27 cellular contexts compared by ENCODE assay signal in the genomic region with DNA sequence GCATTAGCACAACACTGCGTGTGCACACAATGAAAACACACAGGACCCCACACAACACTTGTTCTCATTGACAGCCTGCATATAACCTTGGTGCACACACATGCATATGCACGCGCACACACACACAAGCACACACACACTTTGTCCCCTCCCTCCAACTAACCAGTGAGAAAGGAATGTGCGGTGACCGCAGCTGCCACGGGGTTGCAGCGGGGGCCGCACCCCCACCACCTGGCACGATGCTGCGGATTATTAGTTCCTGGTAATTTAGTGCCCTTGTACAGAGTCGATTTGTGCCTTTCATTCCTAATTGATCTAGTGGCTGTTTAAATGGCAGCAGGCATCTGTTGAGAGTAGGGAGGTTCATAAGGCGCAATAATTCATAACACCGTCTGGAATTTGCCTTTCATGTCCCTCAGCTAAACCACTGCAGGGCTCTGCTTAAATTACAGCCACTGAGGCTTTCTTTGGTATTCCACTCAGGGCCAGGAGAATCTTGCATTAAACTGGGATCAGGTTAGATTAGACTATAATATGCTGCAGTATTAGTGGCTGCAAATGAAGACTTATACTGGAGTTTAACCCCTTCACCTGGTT.
DNase-seq lines count a peak whose midpoint lies in the region; ATAC-seq, FAIRE-seq and TF ChIP-seq lines count a peak whose summit lies in the region.
"Had no signal": no experiment of that assay in that cellular context is flagged by ENCODE, and none has a peak within 500 bp of the region (broad histone marks: within the 10 kb centered on the region; RNA-seq: fewer than 3 reads in every experiment).

No MANE protein-coding gene starts in this region.

- no peaks in the 10 kb centered on the region for H3K4me1 Mint-ChIP-seq in stimulated activated memory B cell treated with anti-CD40 and anti-IgM and Interleukin-4, amounts not matched to agents 10 μg/mL and 1 μg/mL and 100 μg/mL, for 72 hours
- H3K4me1 Mint-ChIP-seq: activated naive CD8-positive, alpha-beta T cell treated with anti-CD3 and anti-CD28 coated beads for 36 hours had no signal

- no peak overlapping the region for H3K4ac ChIP-seq in neuronal stem cell (ENCODE audit: low read length)

- H3K9ac ChIP-seq in neuronal stem cell (ENCODE audit: low read depth, low read length, poor library complexity) = peak overlapping the region; percentile 64

- peaks cover 3 to 53% of the 10 kb centered on the region in 2 donors for H3K36me3 ChIP-seq in neuronal stem cell (replicated peaks in 1 of 2; ENCODE audit: control insufficient read depth in 2 of 2, insufficient read depth in 2 of 2, low read length in 2 of 2)
- H3K36me3 ChIP-seq: brain microvascular endothelial cell, right lobe of liver, suprapubic skin had no signal

- no peaks in the 10 kb centered on the region for H3K9me3 Mint-ChIP-seq in stimulated activated memory B cell treated with anti-CD40 and anti-IgM and Interleukin-4, amounts not matched to agents 10 μg/mL and 1 μg/mL and 100 μg/mL, for 72 hours
- H3K9me3 Mint-ChIP-seq: activated naive CD8-positive, alpha-beta T cell treated with anti-CD3 and anti-CD28 coated beads for 36 hours; activated T-helper 1 cell treated with anti-CD3 and anti-CD28 coated beads, Interleukin-12 subunit alpha, Interleukin-12 subunit beta, Interleukin-2, Interleukin-4 antibody, amounts not matched to agents 30 ng/mL and 10 ng/mL and 1 ng/mL, durations not matched to agents 14 hours and 24 hours and 36 hours had no signal

- DNase-seq in D721Med (ENCODE audit: insufficient read length, low spot score) (peak; percentile 66), NCI-H524 (lab: John Stamatoyannopoulos, UW) (peak; percentile 66 to 91), cerebellar cortex (ENCODE audit: low spot score) (peak; percentile 52), neuronal stem cell (ENCODE audit: low spot score) (no peak), NCI-H774 (lab: John Stamatoyannopoulos, UW) (no peak)
- DNase-seq in central memory CD4-positive, alpha-beta T cell = no peak
- DNase-seq: ACHN; activated naive CD8-positive, alpha-beta T cell treated with anti-CD3 and anti-CD28 coated beads for 36 hours; brain microvascular endothelial cell; cortex of kidney; KBM-7; NCI-H2029 treated with DMSO at 0.1 percent for 48 hours; NCI-H510A; OCI-M1; right lobe of liver; SHP77 had no signal

- H2BK5ac ChIP-seq in neuronal stem cell (ENCODE audit: low read length) = no peak overlapping the region

- H3K4me1 ChIP-seq in neuronal stem cell (ENCODE audit: control insufficient read depth in 2 of 2, insufficient read depth in 1 of 2, low read depth in 1 of 2, low read length in 2 of 2) = peaks cover 0 to 25% of the 10 kb centered on the region in 2 donors
- H3K4me1 ChIP-seq: right lobe of liver had no signal

- peak overlapping the region in 1 of 2 donors; percentile 5 for H3K4me3 ChIP-seq in neuronal stem cell (ENCODE audit: low read length in 2 of 2)
- H3K4me3 ChIP-seq: hepatocyte, lung, right lobe of liver, suprapubic skin had no signal

- no peak overlapping the region for H2BK120ac ChIP-seq in neuronal stem cell (ENCODE audit: low read depth, low read length)

- no peak overlapping the region for H2AK5ac ChIP-seq in neuronal stem cell (ENCODE audit: low read depth, low read length)

- H4K91ac ChIP-seq in neuronal stem cell (ENCODE audit: low read depth, low read length, poor library complexity) = peak overlapping the region; percentile 60

- no peak overlapping the region for H2BK15ac ChIP-seq in neuronal stem cell (ENCODE audit: low read length)

- H3K18ac ChIP-seq in neuronal stem cell (ENCODE audit: low read length) = peak overlapping the region; percentile 15

- H3K14ac ChIP-seq in neuronal stem cell (ENCODE audit: low read length) = peak overlapping the region; percentile 26

- WGBS in neuronal stem cell (ENCODE audit: extremely low coverage in 2 of 2, insufficient read length in 2 of 2, insufficient replicate concordance in 1 of 2), 2 donors = no CpG with 5 or more reads among the region's 13 CpGs

- no peak overlapping the region for H3K4me3 Mint-ChIP-seq in stimulated activated memory B cell treated with anti-CD40 and anti-IgM and Interleukin-4, amounts not matched to agents 10 μg/mL and 1 μg/mL and 100 μg/mL, for 72 hours
- H3K4me3 Mint-ChIP-seq: activated naive CD8-positive, alpha-beta T cell treated with anti-CD3 and anti-CD28 coated beads for 36 hours; activated T-helper 1 cell treated with anti-CD3 and anti-CD28 coated beads, Interleukin-12 subunit alpha, Interleukin-12 subunit beta, Interleukin-2, Interleukin-4 antibody, amounts not matched to agents 30 ng/mL and 10 ng/mL and 1 ng/mL, durations not matched to agents 14 hours and 24 hours and 36 hours had no signal

- no peak for ATAC-seq in HG02870 (IDR thresholded peaks at IDR 0.05; ENCODE audit: unreplicated experiment)
- ATAC-seq in stimulated activated memory B cell treated with anti-CD40 and anti-IgM and Interleukin-4, amounts not matched to agents 10 μg/mL and 1 μg/mL and 100 μg/mL, for 72 hours = no peak
- ATAC-seq: right lobe of liver had no signal

- H3K23ac ChIP-seq in neuronal stem cell (ENCODE audit: low read depth, low read length, poor library complexity) = peak overlapping the region; percentile 32

- H3K9me3 ChIP-seq in neuronal stem cell (replicated peaks in 1 of 2; ENCODE audit: control insufficient read depth in 2 of 2, insufficient read depth in 1 of 2, low read depth in 1 of 2, low read length in 2 of 2) = no peaks in the 10 kb centered on the region
- H3K9me3 ChIP-seq: right lobe of liver, suprapubic skin had no signal

- no peaks in the 10 kb centered on the region for H3K36me3 Mint-ChIP-seq in stimulated activated memory B cell treated with anti-CD40 and anti-IgM and Interleukin-4, amounts not matched to agents 10 μg/mL and 1 μg/mL and 100 μg/mL, for 72 hours
- H3K36me3 Mint-ChIP-seq: activated naive CD8-positive, alpha-beta T cell treated with anti-CD3 and anti-CD28 coated beads for 36 hours had no signal

- H3K27ac ChIP-seq in neuronal stem cell (replicated peaks; ENCODE audit: low read length) = no peak overlapping the region
- H3K27ac ChIP-seq: brain microvascular endothelial cell, C4-2B, hepatocyte, right lobe of liver, suprapubic skin had no signal

- TF ChIP-seq CTCF in D721Med (IDR thresholded peaks at IDR 0.05; ENCODE audit: insufficient read depth, missing control alignments) = no peak

- H3K4me2 ChIP-seq in neuronal stem cell (ENCODE audit: insufficient read depth, low read length, poor library complexity, severe bottlenecking) = no peak overlapping the region
- H3K4me2 ChIP-seq: hepatocyte had no signal

- peaks cover 2% of the 10 kb centered on the region for H3K79me1 ChIP-seq in neuronal stem cell (ENCODE audit: low read depth, low read length)

- H3K27ac Mint-ChIP-seq in stimulated activated memory B cell treated with anti-CD40 and anti-IgM and Interleukin-4, amounts not matched to agents 10 μg/mL and 1 μg/mL and 100 μg/mL, for 72 hours = no peak overlapping the region
- H3K27ac Mint-ChIP-seq: activated naive CD8-positive, alpha-beta T cell treated with anti-CD3 and anti-CD28 coated beads for 36 hours; activated T-helper 1 cell treated with anti-CD3 and anti-CD28 coated beads, Interleukin-12 subunit alpha, Interleukin-12 subunit beta, Interleukin-2, Interleukin-4 antibody, amounts not matched to agents 30 ng/mL and 10 ng/mL and 1 ng/mL, durations not matched to agents 14 hours and 24 hours and 36 hours had no signal

- no peak overlapping the region for H2BK12ac ChIP-seq in neuronal stem cell (ENCODE audit: low read length)

- FAIRE-seq in D721Med (lab: Jason Lieb, UNC) = peak; percentile 35
- FAIRE-seq: endothelial cell of umbilical vein, G401.6, islet of Langerhans, TTC549 had no signal

- H2AFZ ChIP-seq in neuronal stem cell (ENCODE audit: low read length) = no peak overlapping the region
- H2AFZ ChIP-seq: hepatocyte had no signal

- H3K27me3 ChIP-seq in neuronal stem cell (ENCODE audit: control insufficient read depth in 3 of 3, insufficient read depth in 3 of 3, low read depth in 1 of 3, low read length in 3 of 3) = no peaks in the 10 kb centered on the region
- H3K27me3 ChIP-seq: brain microvascular endothelial cell, hepatocyte, right lobe of liver had no signal

- peaks cover 47% of the 10 kb centered on the region for H3K27me3 Mint-ChIP-seq in stimulated activated memory B cell treated with anti-CD40 and anti-IgM and Interleukin-4, amounts not matched to agents 10 μg/mL and 1 μg/mL and 100 μg/mL, for 72 hours

- no peak overlapping the region for H4K8ac ChIP-seq in neuronal stem cell (ENCODE audit: low read depth, low read length)

Comparison
In these comparisons a context has a peak if more than half of its experiments do, and no peak if none do; other contexts are left out.
1. DNase-seq: peak in D721Med (single experiment), NCI-H524 (2 of 2) and cerebellar cortex (single experiment); none in neuronal stem cell (single experiment), central memory CD4-positive, alpha-beta T cell (single experiment) and NCI-H774 (single experiment).